ENCODE assay signal across 1 cellular context in the genomic region with DNA sequence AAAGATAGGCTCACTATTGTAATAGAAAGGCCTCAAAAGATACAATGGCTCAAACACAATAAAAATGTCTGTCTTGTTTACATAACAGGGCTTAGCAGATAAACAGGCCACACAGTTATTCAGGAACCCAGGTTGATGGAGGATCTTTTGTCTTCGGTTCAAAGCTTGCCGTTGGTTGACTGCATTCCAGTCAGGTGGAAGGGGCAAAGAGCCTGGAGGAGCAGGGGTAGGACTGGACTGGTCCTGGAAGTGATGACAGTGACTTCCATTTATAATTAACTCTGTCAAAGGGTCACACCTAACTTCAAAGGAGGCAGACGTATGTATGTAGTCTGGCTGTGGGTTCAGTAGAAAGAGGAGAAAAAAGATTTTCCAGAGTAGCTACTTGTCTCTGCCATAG. TPM values are rescaled to one million over a fixed set of nuclear protein-coding genes. Genes with fewer than 3 reads are reported as not detected.
"Had no signal": no experiment of that assay in that cellular context is flagged by ENCODE, and none has a peak within 500 bp of the region (broad histone marks: within the 10 kb centered on the region; RNA-seq: fewer than 3 reads in every experiment).

No MANE protein-coding gene starts in this region.

RNA-seq across cellular contexts. Expression of a gene that starts 20.1 kb away (rescaled TPM):
- total RNA-seq: upper lobe of right lung had no signal
